In the genomic region with DNA sequence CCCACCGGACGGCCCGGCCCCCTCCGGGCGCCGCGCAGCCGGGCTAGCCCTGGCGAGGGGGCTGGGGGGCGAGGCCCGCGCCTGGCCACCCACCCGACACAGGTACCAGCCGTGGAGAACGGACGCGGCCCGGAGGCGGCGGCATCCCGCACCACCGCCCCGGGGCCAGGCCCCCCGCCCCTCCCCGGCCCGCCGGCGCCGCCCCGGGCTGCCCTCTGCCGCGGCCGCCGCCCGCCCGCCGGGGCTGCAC, we compare ENCODE assay signal across 8 cellular contexts. TPM values are rescaled to one million over a fixed set of nuclear protein-coding genes. Genes with fewer than 3 reads are reported as not detected.
DNase-seq lines count a peak whose midpoint lies in the region; ATAC-seq, FAIRE-seq and TF ChIP-seq lines count a peak whose summit lies in the region.

No MANE protein-coding gene starts in this region.

- H3K36me3 ChIP-seq in BLaER1, result peaks cover 22% of the 10 kb centered on the region
- H3K36me3 ChIP-seq in GM23338 (ENCODE audit: insufficient read depth), result no peaks in the 10 kb centered on the region
- 0 out of 2 replicates have a peak, but pooled peaks cover 2% of the 10 kb centered on the region for H3K36me3 ChIP-seq in RWPE2 (ENCODE audit: low read depth)
- no peaks in the 10 kb centered on the region for H3K36me3 ChIP-seq in keratinocyte (ENCODE audit: control insufficient read depth in 2 of 2, extremely low read depth in 1 of 2, insufficient read depth in 2 of 2, low read length in 2 of 2)
- no peaks in the 10 kb centered on the region for H3K36me3 ChIP-seq in uterus

- peaks cover 4% of the 10 kb centered on the region; the same call in 1 of the 3 replicates for H3K9me3 Mint-ChIP-seq in GM23338

- no peaks in the 10 kb centered on the region for H3K9me2 ChIP-seq in GM23338 (ENCODE audit: insufficient read depth)

- intact Hi-C loops in uterus (cut with DNase I; ENCODE audit: low total_unique reads), result no loop called here

- H3K4me1 ChIP-seq in BLaER1, result peaks cover 51% of the 10 kb centered on the region
- peaks cover 32% of the 10 kb centered on the region for H3K4me1 ChIP-seq in GM23338 (ENCODE audit: insufficient read depth)
- H3K4me1 ChIP-seq in RWPE2 (ENCODE audit: insufficient read depth, poor library complexity, severe bottlenecking), result peaks cover 10% of the 10 kb centered on the region
- peaks cover 23% of the 10 kb centered on the region for H3K4me1 ChIP-seq in keratinocyte (ENCODE audit: control insufficient read depth, extremely low read depth, insufficient read depth, low read length)
- peaks cover 0 to 9% of the 10 kb centered on the region in 2 donors for H3K4me1 ChIP-seq in uterus

- peaks cover 45% of the 10 kb centered on the region for H3K4me1 Mint-ChIP-seq in GM23338

- no peak for TF ChIP-seq CTCF in GM23338 (conservative IDR thresholded peaks at IDR 0.05; ENCODE audit: low read depth in 2 of 2)
- peak; percentile 56 for TF ChIP-seq CTCF in RWPE2 (IDR thresholded peaks at IDR 0.05; ENCODE audit: poor library complexity, severe bottlenecking)
- TF ChIP-seq CTCF in keratinocyte (optimal IDR thresholded peaks at IDR 0.05 in 1 of 3, IDR thresholded peaks at IDR 0.05 in 1 of 3, conservative IDR thresholded peaks at IDR 0.05 in 1 of 3; ENCODE audit: extremely low read depth in 1 of 3, insufficient read depth in 2 of 3, low read length in 3 of 3), result no peak
- TF ChIP-seq CTCF in uterus (IDR thresholded peaks at IDR 0.05), result no peak

- peak overlapping the region; percentile 92 for H3K4me3 ChIP-seq in BLaER1
- H3K4me3 ChIP-seq in GM23338, result peak overlapping the region; percentile 90
- H3K4me3 ChIP-seq in RWPE2 (ENCODE audit: severe bottlenecking), result peak overlapping the region; percentile 64
- peak overlapping the region; percentile 64 to 83 (median 79) for H3K4me3 ChIP-seq in keratinocyte (ENCODE audit: control insufficient read depth in 2 of 3, extremely low read depth in 1 of 3, insufficient read depth in 2 of 3, low read depth in 1 of 3, low read length in 3 of 3)
- H3K4me3 ChIP-seq in uterus, result peak overlapping the region; percentile 55 to 56

- H3K27ac Mint-ChIP-seq in GM23338, result no peak overlapping the region

- H4K20me1 ChIP-seq in BLaER1, result peaks cover 48% of the 10 kb centered on the region
- peaks cover 27% of the 10 kb centered on the region for H4K20me1 ChIP-seq in GM23338 (replicated peaks; ENCODE audit: insufficient read depth)
- H4K20me1 ChIP-seq in keratinocyte (ENCODE audit: control insufficient read depth, extremely low read depth, insufficient read depth, low read length), result no peaks in the 10 kb centered on the region

- H3F3A ChIP-seq in GM23338 (replicated peaks; ENCODE audit: low read depth), result peaks cover 23% of the 10 kb centered on the region

- DNase-seq in GM23338 (ENCODE audit: low spot score), result no peak
- no peak for DNase-seq in RWPE2 (ENCODE audit: low spot score)
- DNase-seq in keratinocyte (ENCODE audit: low read depth, low spot score), result no peak
- no peak for DNase-seq in uterus
- no peak for DNase-seq in NCI-H2081 treated with DMSO at 0.1 percent for 48 hours (lab: John Stamatoyannopoulos, UW)
- no peak for DNase-seq in HuH-7 (ENCODE audit: low spot score)

- H3K36me3 Mint-ChIP-seq in GM23338 (ENCODE audit: low read depth), result peaks cover 29% of the 10 kb centered on the region

- no peak for FAIRE-seq in keratinocyte (lab: Jason Lieb, UNC)

- H3K9ac ChIP-seq in BLaER1 (peak overlapping the region; percentile 89), keratinocyte (ENCODE audit: control insufficient read depth, extremely low read depth, insufficient read depth, low read length) (peak overlapping the region; percentile 84)

- no peaks in the 10 kb centered on the region for H3K27me3 ChIP-seq in BLaER1
- H3K27me3 ChIP-seq in GM23338 (ENCODE audit: insufficient read depth), result no peaks in the 10 kb centered on the region
- no peaks in the 10 kb centered on the region for H3K27me3 ChIP-seq in RWPE2 (ENCODE audit: insufficient read depth, poor library complexity, severe bottlenecking)
- no peaks in the 10 kb centered on the region for H3K27me3 ChIP-seq in keratinocyte (ENCODE audit: control insufficient read depth, extremely low read depth, insufficient read depth, low read length)
- H3K27me3 ChIP-seq in uterus, result no peaks in the 10 kb centered on the region

- ATAC-seq in GM23338, result no peak
- ATAC-seq in RWPE2 (ENCODE audit: low read depth), result no peak
- ATAC-seq in HG03097 (IDR thresholded peaks at IDR 0.05; ENCODE audit: low FRiP score, unreplicated experiment), result no peak

- H3K79me2 ChIP-seq in GM23338 (replicated peaks; ENCODE audit: insufficient read depth) (peaks cover 56% of the 10 kb centered on the region), keratinocyte (ENCODE audit: control insufficient read depth, insufficient read depth, low read length) (peaks cover 49% of the 10 kb centered on the region)

- peaks cover 10% of the 10 kb centered on the region for H3K27me3 Mint-ChIP-seq in GM23338 (ENCODE audit: insufficient read depth, low read depth, poor library complexity)

- H3K9me3 ChIP-seq in BLaER1 (no peaks in the 10 kb centered on the region), RWPE2 (ENCODE audit: severe bottlenecking) (no peaks in the 10 kb centered on the region), keratinocyte (ENCODE audit: control insufficient read depth, low read depth, low read length) (no peaks in the 10 kb centered on the region), uterus (no peaks in the 10 kb centered on the region)

- no peaks in the 10 kb centered on the region for H3K9me1 ChIP-seq in keratinocyte (ENCODE audit: control insufficient read depth, extremely low read depth, insufficient read depth, low read length)

- dilution Hi-C loops in keratinocyte (cut with MboI; ENCODE audit: extremely low pct_ligation_motif_present, low sequenced_read_pairs), result no loop called here

- H3K4me3 Mint-ChIP-seq in GM23338, result no peak overlapping the region

- peak overlapping the region; percentile 88 for H3K4me2 ChIP-seq in BLaER1
- peak overlapping the region; percentile 76; the same call in 1 of the 2 replicates for H3K4me2 ChIP-seq in GM23338
- no peak overlapping the region for H3K4me2 ChIP-seq in keratinocyte (ENCODE audit: control insufficient read depth, extremely low read depth, insufficient read depth, low read depth, low read length)

- H3K27ac ChIP-seq in BLaER1, result peak overlapping the region; percentile 89
- no peak overlapping the region; the same call in 1 of the 2 replicates for H3K27ac ChIP-seq in GM23338 (ENCODE audit: low read depth)
- peak overlapping the region; percentile 81 for H3K27ac ChIP-seq in RWPE2 (ENCODE audit: poor library complexity, severe bottlenecking)
- peak overlapping the region; percentile 83 for H3K27ac ChIP-seq in keratinocyte (ENCODE audit: control insufficient read depth, insufficient read depth, low read length)
- peak overlapping the region; percentile 98 for H3K27ac ChIP-seq in uterus

- no peak for TF ChIP-seq POLR2A in uterus (IDR thresholded peaks at IDR 0.05)

- H2AFZ ChIP-seq in GM23338 (no peak overlapping the region), keratinocyte (ENCODE audit: control insufficient read depth, low read length) (no peak overlapping the region)

TF ChIP-seq in GM23338, 12 proteins besides CTCF, POLR2A, EP300 and RAD21:
- TF ChIP-seq JUNB (IDR thresholded peaks at IDR 0.05; ENCODE audit: unreplicated experiment) (no peak), STAT1 (IDR thresholded peaks at IDR 0.05; ENCODE audit: unreplicated experiment) (no peak)

RNA-seq across cellular contexts. Expression of gene SOS1, which starts 0.4 kb away (rescaled TPM):
- 21.9 and 25.2 TPM in 2 replicates for total RNA-seq in GM23338 (2014; rRNA removed; shearing (Covaris generic))
- polyA plus RNA-seq in GM23338 (2016; fragmentation: Nextera tagmentation; extraction: Ambion mirVana), result 13.4 and 14.2 TPM in 2 replicates
- 16.5 to 21.5 TPM (median 17.2 TPM) in 3 replicates for polyA plus RNA-seq in keratinocyte
- polyA plus RNA-seq in keratinocyte (2011; ENCODE audit: low read depth), result 25.6 TPM
- polyA plus RNA-seq in keratinocyte (2011; cell fraction: cytosol; rRNA removed), result 7.6 and 19.7 TPM in 2 replicates
- polyA plus RNA-seq in keratinocyte (2011; cell fraction: nucleus; rRNA removed), result 33.4 and 40.1 TPM in 2 replicates
- polyA plus RNA-seq in keratinocyte (2012; ENCODE audit: low replicate concordance), result 9.2 and 12.3 TPM in 2 replicates
- polyA minus RNA-seq in keratinocyte, result 12.7 to 51.7 TPM (median 48.5 TPM) in 3 replicates
- 17.5 TPM for polyA minus RNA-seq in keratinocyte (2011; cell fraction: cytosol; rRNA and poly(A)+ RNA removed)
- polyA minus RNA-seq in keratinocyte (2011; cell fraction: nucleus; rRNA and poly(A)+ RNA removed), result 22.8 and 52.8 TPM in 2 replicates
- 100 to 1,000 TPM in 1 of 4 donors, 10 to 100 TPM in 3; 13.3 to 107 (median 40.8) TPM for total RNA-seq in uterus
